1 cellular context compared by ENCODE assay signal in genomic region chr7:117458977-117459583, GRCh38.
TF ChIP-seq lines count a peak whose summit lies in the region.

No MANE protein-coding gene starts in this region.

TF ChIP-seq in K562, 482 proteins besides CTCF, POLR2A, EP300 and RAD21:
- peak; percentile 47; the same call in 1 of the 2 replicates for TF ChIP-seq DEAF1 (CRISPR knock-in tag; IDR thresholded peaks at IDR 0.05)
- TF ChIP-seq PATZ1 (CRISPR knock-in tag; IDR thresholded peaks at IDR 0.05; ENCODE audit: borderline replicate concordance): no peak
- TF ChIP-seq POLR2H (tag; IDR thresholded peaks at IDR 0.05; ENCODE audit: low read depth): 0 out of 2 replicates have a peak, but pooled peaks have one; percentile 44
- peak; percentile 32; the same call in 1 of the 2 replicates for TF ChIP-seq SMC3 (conservative IDR thresholded peaks at IDR 0.05; ENCODE audit: insufficient read depth, low read depth, low read length)
